In the genomic region with DNA sequence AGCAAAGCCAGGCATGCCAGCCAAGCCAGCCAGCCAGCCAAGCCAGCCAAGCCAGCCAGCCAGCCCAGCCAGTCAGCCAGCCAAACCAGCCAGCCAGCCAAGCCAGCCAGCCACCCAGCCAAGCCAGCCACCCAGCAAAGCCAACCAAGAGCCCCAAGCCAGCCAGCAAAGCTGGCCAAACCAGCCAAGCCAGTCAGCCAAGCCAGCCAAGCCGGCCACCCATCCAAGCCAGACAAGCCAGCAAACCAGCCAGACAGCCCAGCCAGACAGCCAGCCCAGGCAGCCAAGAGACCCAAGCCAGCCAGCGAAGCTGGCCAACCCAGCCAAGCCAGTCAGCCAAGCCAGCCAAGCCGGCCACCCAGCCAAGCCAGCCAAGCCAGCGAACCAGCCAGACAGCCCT, we compare ENCODE assay signal across 5 cellular contexts.
DNase-seq lines count a peak whose midpoint lies in the region; ATAC-seq and TF ChIP-seq lines count a peak whose summit lies in the region.
"Not testable (repeated sequence)": the region's sequence is repeated elsewhere in the genome, so short reads cannot be mapped to it uniquely, and the experiment has no call there.

No MANE protein-coding gene starts in this region.

- not testable (repeated sequence) for H3K14ac ChIP-seq in neuronal stem cell (ENCODE audit: low read length)

- not testable (repeated sequence) for H3K4me2 ChIP-seq in neuronal stem cell (ENCODE audit: insufficient read depth, low read length, poor library complexity, severe bottlenecking)

- not testable (repeated sequence) for H3K27ac Mint-ChIP-seq in endodermal cell

- DNase-seq in activated effector memory CD4-positive, alpha-beta T cell treated with anti-CD3 and anti-CD28 coated beads, Interleukin-2, amount 50 U/mL, for 16 hours, result peak; percentile 34
- DNase-seq in endodermal cell (peak; percentile 20), islet precursor cell (peak; percentile 16), upper lobe of right lung (peak; percentile 15)
- DNase-seq in neuronal stem cell (ENCODE audit: low spot score), result not testable (repeated sequence)

- not testable (repeated sequence) for H3K9me3 ChIP-seq in endodermal cell (ENCODE audit: control insufficient read depth, low read length); neuronal stem cell (replicated peaks in 1 of 2; ENCODE audit: control insufficient read depth in 2 of 2, insufficient read depth in 1 of 2, low read depth in 1 of 2, low read length in 2 of 2); upper lobe of right lung

- not testable (repeated sequence) for ATAC-seq in upper lobe of right lung

- H3K36me3 Mint-ChIP-seq in endodermal cell (ENCODE audit: low read depth), result not testable (repeated sequence)

- H2BK120ac ChIP-seq in neuronal stem cell (ENCODE audit: low read depth, low read length), result not testable (repeated sequence)

- not testable (repeated sequence) for H3K27ac ChIP-seq in endodermal cell (ENCODE audit: low read depth, low read length); neuronal stem cell (replicated peaks; ENCODE audit: low read length); upper lobe of right lung

- not testable (repeated sequence) for H3K4ac ChIP-seq in neuronal stem cell (ENCODE audit: low read length)

- H3K4me3 Mint-ChIP-seq in endodermal cell, result not testable (repeated sequence)

- not testable (repeated sequence) for H3K9ac ChIP-seq in endodermal cell (ENCODE audit: extremely low read depth, low read length, poor library complexity, severe bottlenecking); neuronal stem cell (ENCODE audit: low read depth, low read length, poor library complexity)

- WGBS in endodermal cell (ENCODE audit: insufficient coverage in 1 of 2, insufficient read length in 1 of 2), 2 experiments, result no CpG with 5 or more reads among the region's 4 CpGs
- WGBS in neuronal stem cell (ENCODE audit: extremely low coverage in 2 of 2, insufficient read length in 2 of 2, insufficient replicate concordance in 1 of 2), 2 donors, result no CpG with 5 or more reads among the region's 4 CpGs

- not testable (repeated sequence) for H3K79me1 ChIP-seq in neuronal stem cell (ENCODE audit: low read depth, low read length)

- H2AFZ ChIP-seq in neuronal stem cell (ENCODE audit: low read length), result not testable (repeated sequence)

- H3K27me3 Mint-ChIP-seq in endodermal cell (ENCODE audit: insufficient read depth), result not testable (repeated sequence)

- H3K18ac ChIP-seq in neuronal stem cell (ENCODE audit: low read length), result peak overlapping the region; percentile 44

- H3K23ac ChIP-seq in neuronal stem cell (ENCODE audit: low read depth, low read length, poor library complexity), result not testable (repeated sequence)

- not testable (repeated sequence) for H2BK5ac ChIP-seq in neuronal stem cell (ENCODE audit: low read length)

- H3K4me1 ChIP-seq in endodermal cell (ENCODE audit: control insufficient read depth, insufficient read depth, low read length); neuronal stem cell (ENCODE audit: control insufficient read depth in 2 of 2, insufficient read depth in 1 of 2, low read depth in 1 of 2, low read length in 2 of 2); upper lobe of right lung: not testable (repeated sequence)

- H2AK5ac ChIP-seq in neuronal stem cell (ENCODE audit: low read depth, low read length), result not testable (repeated sequence)

- not testable (repeated sequence) for H4K91ac ChIP-seq in neuronal stem cell (ENCODE audit: low read depth, low read length, poor library complexity)

- H4K8ac ChIP-seq in neuronal stem cell (ENCODE audit: low read depth, low read length), result not testable (repeated sequence)

- H3K4me3 ChIP-seq in endodermal cell (ENCODE audit: low read length); neuronal stem cell (ENCODE audit: low read length in 2 of 2); upper lobe of right lung: not testable (repeated sequence)

- H3K27me3 ChIP-seq in endodermal cell (ENCODE audit: control insufficient read depth, insufficient read depth, low read length, poor library complexity, severe bottlenecking); neuronal stem cell (ENCODE audit: control insufficient read depth in 3 of 3, insufficient read depth in 3 of 3, low read depth in 1 of 3, low read length in 3 of 3); upper lobe of right lung: not testable (repeated sequence)

- not testable (repeated sequence) for H3K9me3 Mint-ChIP-seq in endodermal cell

- not testable (repeated sequence) for TF ChIP-seq CTCF in endodermal cell (conservative IDR thresholded peaks at IDR 0.05); upper lobe of right lung (IDR thresholded peaks at IDR 0.05)

- not testable (repeated sequence) for H2BK15ac ChIP-seq in neuronal stem cell (ENCODE audit: low read length)

- H2BK12ac ChIP-seq in neuronal stem cell (ENCODE audit: low read length), result not testable (repeated sequence)

- H3K36me3 ChIP-seq in endodermal cell (ENCODE audit: control insufficient read depth, insufficient read depth, low read length); neuronal stem cell (replicated peaks in 1 of 2; ENCODE audit: control insufficient read depth in 2 of 2, insufficient read depth in 2 of 2, low read length in 2 of 2); upper lobe of right lung: not testable (repeated sequence)

- H3K4me1 Mint-ChIP-seq in endodermal cell, result not testable (repeated sequence)

- intact Hi-C loops in upper lobe of right lung (cut with DNase I), result not testable (repeated sequence)
